In the genomic region with DNA sequence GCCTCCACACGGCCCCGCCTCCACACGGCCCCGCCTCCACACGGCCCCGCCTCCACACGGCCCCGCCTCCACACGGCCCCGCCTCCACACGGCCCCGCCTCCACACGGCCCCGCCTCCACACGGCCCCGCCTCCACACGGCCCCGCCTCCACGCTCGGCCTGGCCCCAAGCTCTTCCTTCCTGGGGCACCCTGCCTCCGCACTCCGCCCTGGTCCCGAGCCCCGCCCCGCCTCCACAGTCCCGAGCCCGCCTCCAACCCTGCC, we compare ENCODE assay signal across 8 cellular contexts. TPM values are rescaled to one million over a fixed set of nuclear protein-coding genes. Genes with fewer than 3 reads are reported as not detected.
DNase-seq lines count a peak whose midpoint lies in the region; ATAC-seq and TF ChIP-seq lines count a peak whose summit lies in the region.
"Not testable (repeated sequence)": the region's sequence is repeated elsewhere in the genome, so short reads cannot be mapped to it uniquely, and the experiment has no call there.

No MANE protein-coding gene starts in this region.

- H3K27me3 ChIP-seq in effector memory CD4-positive, alpha-beta T cell (replicated peaks; ENCODE audit: control insufficient read depth, insufficient read depth, low read length, poor library complexity, severe bottlenecking); sigmoid colon; uterus: not testable (repeated sequence)

- H3K27ac ChIP-seq in VCaP (peak overlapping the region; percentile 93), sigmoid colon (peak overlapping the region in 3 of 4 donors; percentile 89 to 99 (median 92)), uterus (peak overlapping the region in 1 of 2 donors; percentile 95)
- H3K27ac ChIP-seq in effector memory CD4-positive, alpha-beta T cell (ENCODE audit: insufficient read depth, low read length, poor library complexity, severe bottlenecking), result peak overlapping the region; percentile 81

- not testable (repeated sequence) for H3K36me3 Mint-ChIP-seq in activated naive CD8-positive, alpha-beta T cell; memory B cell

- H3K36me3 ChIP-seq in effector memory CD4-positive, alpha-beta T cell (ENCODE audit: control insufficient read depth, insufficient read depth, low read length); sigmoid colon; uterus: not testable (repeated sequence)

- peak overlapping the region; percentile 93 for H3K4me3 Mint-ChIP-seq in activated naive CD8-positive, alpha-beta T cell
- H3K4me3 Mint-ChIP-seq in memory B cell, result peak overlapping the region; percentile 92

- WGBS in sigmoid colon, 2 donors, result 0 to 2% methylated on average over 26 to 27 of the region's 27 CpGs

- not testable (repeated sequence) for H3K27me3 Mint-ChIP-seq in activated naive CD8-positive, alpha-beta T cell; memory B cell

- TF ChIP-seq EP300 in sigmoid colon (IDR thresholded peaks at IDR 0.05), result not testable (repeated sequence)

- ATAC-seq in GM19372 (IDR thresholded peaks at IDR 0.05; ENCODE audit: low read depth, unreplicated experiment), result peak; percentile 46
- ATAC-seq in HG03457 (IDR thresholded peaks at IDR 0.05; ENCODE audit: unreplicated experiment), result peak; percentile 34
- peak; percentile 61 for ATAC-seq in memory B cell (ENCODE audit: low read depth)

- not testable (repeated sequence) for TF ChIP-seq CTCF in VCaP (conservative IDR thresholded peaks at IDR 0.05); sigmoid colon (IDR thresholded peaks at IDR 0.05); uterus (IDR thresholded peaks at IDR 0.05)

- peaks cover 18% of the 10 kb centered on the region for H3K4me1 ChIP-seq in effector memory CD4-positive, alpha-beta T cell (ENCODE audit: control insufficient read depth, insufficient read depth, low read length, poor library complexity, severe bottlenecking)
- H3K4me1 ChIP-seq in sigmoid colon, result peaks cover 0 to 30% (median 25%) of the 10 kb centered on the region in 4 donors
- H3K4me1 ChIP-seq in uterus, result not testable (repeated sequence)

- not testable (repeated sequence) for H3K9me3 ChIP-seq in effector memory CD4-positive, alpha-beta T cell (ENCODE audit: control insufficient read depth, low read length); sigmoid colon; uterus

- not testable (repeated sequence) for H3K9me3 Mint-ChIP-seq in activated naive CD8-positive, alpha-beta T cell (ENCODE audit: low read depth); memory B cell

- not testable (repeated sequence) for TF ChIP-seq POLR2A in sigmoid colon (IDR thresholded peaks at IDR 0.05); uterus (IDR thresholded peaks at IDR 0.05)

- H3K4me1 Mint-ChIP-seq in activated naive CD8-positive, alpha-beta T cell (ENCODE audit: low read depth), result peaks cover 38% of the 10 kb centered on the region
- H3K4me1 Mint-ChIP-seq in memory B cell, result peaks cover 31% of the 10 kb centered on the region

- not testable (repeated sequence) for H3K27ac Mint-ChIP-seq in activated naive CD8-positive, alpha-beta T cell
- peak overlapping the region; percentile 92 for H3K27ac Mint-ChIP-seq in memory B cell

- intact Hi-C loops in sigmoid colon (cut with DNase I), result loop anchor here (2.0 to 10.0 kb wide), 5 partner anchors 198 to 930 kb away; a partner anchor contains a TSS
- intact Hi-C loops in uterus (cut with DNase I; ENCODE audit: low total_unique reads), result not testable (repeated sequence)

- not testable (repeated sequence) for H3K4me3 ChIP-seq in effector memory CD4-positive, alpha-beta T cell (ENCODE audit: insufficient read depth, low read depth, low read length, poor library complexity, severe bottlenecking)
- H3K4me3 ChIP-seq in sigmoid colon (peak overlapping the region in 3 of 4 donors; percentile 66 to 95 (median 72)), uterus (peak overlapping the region; percentile 61 to 87)

- not testable (repeated sequence) for DNase-seq in effector memory CD4-positive, alpha-beta T cell; memory B cell (ENCODE audit: low spot score in 2 of 2); sigmoid colon; uterus

RNA-seq across cellular contexts. Expression of a gene that starts 0.3 kb away (rescaled TPM):
- 10 to 100 TPM; 16.7 to 36.7 (median 20.5) TPM for total RNA-seq in sigmoid colon
- polyA plus RNA-seq in sigmoid colon, result 10 to 100 TPM; 10.2 to 26.2 (median 12.0) TPM
- 10 to 100 TPM in 3 of 4 donors, 1 to 10 TPM in 1; 6.7 to 51.6 (median 27.0) TPM for total RNA-seq in uterus
